Comparison of ENCODE assay signal across 8 cellular contexts in genomic region chr9:33161589-33162132, GRCh38. TPM values are rescaled to one million over a fixed set of nuclear protein-coding genes. Genes with fewer than 3 reads are reported as not detected.
A peak's percentile ranks its signal among the peaks of the same experiment; 100 is the strongest.
DNase-seq lines count a peak whose midpoint lies in the region; ATAC-seq, FAIRE-seq and TF ChIP-seq lines count a peak whose summit lies in the region.

No MANE protein-coding gene starts in this region.

- H3K27ac ChIP-seq in keratinocyte (ENCODE audit: control insufficient read depth, insufficient read depth, low read length) = peak overlapping the region; percentile 98
- H3K27ac ChIP-seq in substantia nigra (ENCODE audit: low read depth, low read length, poor library complexity, severe bottlenecking) = peak overlapping the region; percentile 27
- H3K27ac ChIP-seq in MM.1S (ENCODE audit: low read length) = no peak overlapping the region

- H2AFZ ChIP-seq in keratinocyte (ENCODE audit: control insufficient read depth, low read length) (no peak overlapping the region), MM.1S (ENCODE audit: low read length) (no peak overlapping the region)

- H3K79me2 ChIP-seq in keratinocyte (ENCODE audit: control insufficient read depth, insufficient read depth, low read length) (peaks cover 85% of the 10 kb centered on the region), MM.1S (ENCODE audit: low read length) (peaks cover 100% of the 10 kb centered on the region)

- H3K4me2 ChIP-seq in keratinocyte (ENCODE audit: control insufficient read depth, extremely low read depth, insufficient read depth, low read depth, low read length) (peak overlapping the region; percentile 99), MM.1S (ENCODE audit: low read depth, low read length) (no peak overlapping the region)

- dilution Hi-C loops in keratinocyte (cut with MboI; ENCODE audit: extremely low pct_ligation_motif_present, low sequenced_read_pairs) = no loop called here

- H3K36me3 ChIP-seq in keratinocyte (ENCODE audit: control insufficient read depth in 2 of 2, extremely low read depth in 1 of 2, insufficient read depth in 2 of 2, low read length in 2 of 2) (no peaks in the 10 kb centered on the region), MM.1S (replicated peaks; ENCODE audit: insufficient read depth, low read length) (no peaks in the 10 kb centered on the region)

- H3K9me1 ChIP-seq in keratinocyte (ENCODE audit: control insufficient read depth, extremely low read depth, insufficient read depth, low read length) = peaks cover 4% of the 10 kb centered on the region

- TF ChIP-seq CTCF in keratinocyte (optimal IDR thresholded peaks at IDR 0.05 in 1 of 3, IDR thresholded peaks at IDR 0.05 in 1 of 3, conservative IDR thresholded peaks at IDR 0.05 in 1 of 3; ENCODE audit: extremely low read depth in 1 of 3, insufficient read depth in 2 of 3, low read length in 3 of 3) = no peak
- TF ChIP-seq CTCF in MM.1S (IDR thresholded peaks at IDR 0.05; ENCODE audit: low read length) = no peak

- no peaks in the 10 kb centered on the region for H3K9me3 ChIP-seq in keratinocyte (ENCODE audit: control insufficient read depth, low read depth, low read length)
- H3K9me3 ChIP-seq in MM.1S (replicated peaks; ENCODE audit: insufficient read depth, low read length) = no peaks in the 10 kb centered on the region

- FAIRE-seq in keratinocyte (lab: Jason Lieb, UNC) = peak; percentile 32

- H3K27me3 ChIP-seq in keratinocyte (ENCODE audit: control insufficient read depth, extremely low read depth, insufficient read depth, low read length) (no peaks in the 10 kb centered on the region), MM.1S (replicated peaks; ENCODE audit: insufficient read depth, low read length) (no peaks in the 10 kb centered on the region)

- H3K4me3 ChIP-seq in keratinocyte (ENCODE audit: control insufficient read depth in 2 of 3, extremely low read depth in 1 of 3, insufficient read depth in 2 of 3, low read depth in 1 of 3, low read length in 3 of 3) = peak overlapping the region in 2 of 3 experiments; percentile 53 to 62
- H3K4me3 ChIP-seq in MM.1S (ENCODE audit: low read length) = no peak overlapping the region

- H3K9ac ChIP-seq in keratinocyte (ENCODE audit: control insufficient read depth, extremely low read depth, insufficient read depth, low read length) (peak overlapping the region; percentile 87), MM.1S (ENCODE audit: low read length) (no peak overlapping the region)

- ATAC-seq in SK-N-SH treated with all-trans-retinoic acid at 6 μM for 48 hours (peak; percentile 4), GM21786 (IDR thresholded peaks at IDR 0.05; ENCODE audit: unreplicated experiment) (no peak)

- H3K4me1 ChIP-seq in keratinocyte (ENCODE audit: control insufficient read depth, extremely low read depth, insufficient read depth, low read length) (peaks cover 76% of the 10 kb centered on the region), MM.1S (ENCODE audit: low read length) (peaks cover 64% of the 10 kb centered on the region)

- peaks cover 43% of the 10 kb centered on the region for H3F3A ChIP-seq in MM.1S (ENCODE audit: insufficient read depth, low read length)

- H4K20me1 ChIP-seq in keratinocyte (ENCODE audit: control insufficient read depth, extremely low read depth, insufficient read depth, low read length) = no peaks in the 10 kb centered on the region
- no peaks in the 10 kb centered on the region for H4K20me1 ChIP-seq in MM.1S (ENCODE audit: insufficient read depth, low read length)

- DNase-seq in NCI-H2196 (lab: John Stamatoyannopoulos, UW; ENCODE audit: unreplicated experiment) = peak; percentile 57
- no peak for DNase-seq in NCI-H2196 treated with DMSO at 0.1 percent for 48 hours (lab: John Stamatoyannopoulos, UW; ENCODE audit: unreplicated experiment)
- no peak for DNase-seq in keratinocyte (ENCODE audit: low read depth, low spot score)
- DNase-seq in substantia nigra (lab: John Stamatoyannopoulos, UW) = peak in 1 of 49 donors; percentile 16
- no peak for DNase-seq in amniotic stem cell (lab: John Stamatoyannopoulos, UW)
- no peak for DNase-seq in MM.1S

- H3K9me2 ChIP-seq in MM.1S (replicated peaks; ENCODE audit: insufficient read depth, low read length) = no peaks in the 10 kb centered on the region

TF ChIP-seq in SK-N-SH treated with all-trans-retinoic acid at 6 μM for 48 hours, 23 proteins besides CTCF, POLR2A, EP300 and RAD21 (continues in another document):
- TF ChIP-seq RARB (CRISPR knock-in tag; IDR thresholded peaks at IDR 0.05) (no peak), ARNTL (CRISPR knock-in tag; IDR thresholded peaks at IDR 0.05; ENCODE audit: borderline replicate concordance, low read depth) (no peak), GLIS3 (CRISPR knock-in tag; IDR thresholded peaks at IDR 0.05) (no peak), ZC3H10 (CRISPR knock-in tag; IDR thresholded peaks at IDR 0.05) (no peak), ZFP3 (CRISPR knock-in tag; IDR thresholded peaks at IDR 0.05) (no peak), TSHZ2 (CRISPR knock-in tag; IDR thresholded peaks at IDR 0.05) (no peak), CREB5 (CRISPR knock-in tag; IDR thresholded peaks at IDR 0.05; ENCODE audit: low read depth) (no peak), BACH2 (CRISPR knock-in tag; IDR thresholded peaks at IDR 0.05; ENCODE audit: borderline replicate concordance) (no peak), TOX (CRISPR knock-in tag; IDR thresholded peaks at IDR 0.05; ENCODE audit: borderline replicate concordance) (no peak), OSR1 (CRISPR knock-in tag; IDR thresholded peaks at IDR 0.05) (no peak), ZNF70 (CRISPR knock-in tag; IDR thresholded peaks at IDR 0.05) (no peak), CSRNP3 (CRISPR knock-in tag; IDR thresholded peaks at IDR 0.05) (no peak), ISL1 (CRISPR knock-in tag; IDR thresholded peaks at IDR 0.05) (no peak)

RNA-seq across cellular contexts. Expression of gene B4GALT1, which starts 5.5 kb away (rescaled TPM):
- 54.3 to 82.9 TPM (median 55.1 TPM) in 3 replicates for polyA plus RNA-seq in keratinocyte
- polyA plus RNA-seq in keratinocyte (2011; ENCODE audit: low read depth) = 9.5 TPM
- polyA plus RNA-seq in keratinocyte (2011; cell fraction: cytosol; rRNA removed) = 57.6 and 65.9 TPM in 2 replicates
- polyA plus RNA-seq in keratinocyte (2011; cell fraction: nucleus; rRNA removed) = 114 and 120 TPM in 2 replicates
- polyA plus RNA-seq in keratinocyte (2012; ENCODE audit: low replicate concordance) = 60.2 and 84.0 TPM in 2 replicates
- polyA minus RNA-seq in keratinocyte = 112 to 184 TPM (median 118 TPM) in 3 replicates
- polyA minus RNA-seq in keratinocyte (2011; cell fraction: cytosol; rRNA and poly(A)+ RNA removed) = 89.8 TPM
- 109 and 160 TPM in 2 replicates for polyA minus RNA-seq in keratinocyte (2011; cell fraction: nucleus; rRNA and poly(A)+ RNA removed)
